Comparison of ENCODE assay signal across 19 cellular contexts in the genomic region with DNA sequence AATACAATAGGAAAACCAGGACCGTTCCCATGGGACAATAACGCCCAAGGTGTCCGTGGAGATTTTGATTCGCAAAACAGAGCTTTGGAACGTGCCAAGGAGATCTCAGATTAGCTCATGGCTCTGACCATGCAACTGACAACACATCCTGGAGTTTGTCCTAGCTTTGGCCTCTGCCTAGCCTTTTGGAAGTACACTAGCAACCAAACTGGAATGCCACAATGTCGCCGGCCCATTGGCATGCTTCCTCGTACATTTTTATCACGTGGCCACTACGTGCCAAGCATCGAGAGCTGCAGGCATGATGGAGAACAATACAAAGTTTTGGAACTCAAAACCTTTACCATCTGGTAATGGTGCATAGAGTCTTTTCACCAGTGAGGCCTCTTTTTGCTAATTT.
"Had no signal": no experiment of that assay in that cellular context is flagged by ENCODE, and none has a peak within 500 bp of the region (broad histone marks: within the 10 kb centered on the region; RNA-seq: fewer than 3 reads in every experiment).

No MANE protein-coding gene starts in this region.

- H3K4me1 Mint-ChIP-seq: activated CD4-positive, alpha-beta T cell treated with anti-CD3 and anti-CD28 coated beads, Interleukin-2, amount 10 ng/mL, durations not matched to agents 24 days and 14 days had no signal

- H3K4me3 ChIP-seq: left lung, tibial artery had no signal

- H3K36me3 ChIP-seq: brain microvascular endothelial cell, left lung, neutrophil, tibial artery had no signal

- H3K27me3 Mint-ChIP-seq: activated CD4-positive, alpha-beta T cell treated with anti-CD3 and anti-CD28 coated beads, Interleukin-2, amount 10 ng/mL, durations not matched to agents 24 days and 14 days; activated CD8-positive, alpha-beta T cell treated with anti-CD3 and anti-CD28 coated beads for 36 hours; natural killer cell treated with Interleukin-12 subunit alpha and Interleukin-12 subunit beta and Interleukin-15 and Interleukin-18, amount 100 ng/mL, for 72 hours had no signal

- H3K4me1 ChIP-seq: left lung, parathyroid adenoma had no signal

- H3K27ac ChIP-seq: brain microvascular endothelial cell, left lung, neutrophil, parathyroid adenoma, tibial artery had no signal

- H3K9me3 Mint-ChIP-seq: activated CD8-positive, alpha-beta T cell treated with anti-CD3 and anti-CD28 coated beads for 36 hours; activated T-cell treated with anti-CD3 and anti-CD28 coated beads, Interleukin-2, amount 50 U/mL, for 4 hours had no signal

- H3K4me3 Mint-ChIP-seq: activated CD4-positive, alpha-beta T cell treated with anti-CD3 and anti-CD28 coated beads, Interleukin-2, amount 10 ng/mL, durations not matched to agents 24 days and 14 days; activated CD8-positive, alpha-beta T cell treated with anti-CD3 and anti-CD28 coated beads for 36 hours; activated naive CD4-positive, alpha-beta T cell treated with anti-CD3 and anti-CD28 coated beads for 36 hours; activated T-cell treated with anti-CD3 and anti-CD28 coated beads, Interleukin-2, amount 50 U/mL, for 4 hours; natural killer cell treated with Interleukin-12 subunit alpha and Interleukin-12 subunit beta and Interleukin-15 and Interleukin-18, amount 100 ng/mL, for 72 hours had no signal

- H3K9me3 ChIP-seq: left lung, neutrophil, tibial artery had no signal

- H2AFZ ChIP-seq: parathyroid adenoma had no signal

- H3K27me3 ChIP-seq: brain microvascular endothelial cell, left lung, neutrophil, tibial artery had no signal

- H3K79me2 ChIP-seq: parathyroid adenoma had no signal

- DNase-seq: activated CD4-positive, alpha-beta T cell treated with anti-CD3 and anti-CD28 coated beads, Interleukin-2, amount 10 ng/mL, durations not matched to agents 24 days and 14 days; activated CD4-positive, CD25-positive, alpha-beta regulatory T cell; activated CD8-positive, alpha-beta T cell treated with anti-CD3 and anti-CD28 coated beads for 36 hours; activated naive CD4-positive, alpha-beta T cell treated with anti-CD3 and anti-CD28 coated beads for 36 hours; activated T-cell treated with anti-CD3 and anti-CD28 coated beads, Interleukin-2, amount 50 U/mL, for 4 hours; brain microvascular endothelial cell; cerebellar nuclear complex; effector CD8-positive, alpha-beta T cell; foreskin fibroblast; glutamatergic neuron; kidney; left lung; mesendoderm; stimulated activated naive CD4-positive, alpha-beta T cell treated with Interleukin-2 at 50 U/mL for 16 hours; T1000 had no signal

- H3K36me3 Mint-ChIP-seq: natural killer cell treated with Interleukin-12 subunit alpha and Interleukin-12 subunit beta and Interleukin-15 and Interleukin-18, amount 100 ng/mL, for 72 hours had no signal

- ATAC-seq: activated CD8-positive, alpha-beta T cell treated with anti-CD3 and anti-CD28 coated beads for 36 hours; activated T-cell treated with anti-CD3 and anti-CD28 coated beads, Interleukin-2, amount 50 U/mL, for 4 hours; left lung; natural killer cell treated with Interleukin-12 subunit alpha and Interleukin-12 subunit beta and Interleukin-15 and Interleukin-18, amount 100 ng/mL, for 72 hours had no signal

- H3K27ac Mint-ChIP-seq: activated CD4-positive, alpha-beta T cell treated with anti-CD3 and anti-CD28 coated beads, Interleukin-2, amount 10 ng/mL, durations not matched to agents 24 days and 14 days; activated CD8-positive, alpha-beta T cell treated with anti-CD3 and anti-CD28 coated beads for 36 hours; activated naive CD4-positive, alpha-beta T cell treated with anti-CD3 and anti-CD28 coated beads for 36 hours; natural killer cell treated with Interleukin-12 subunit alpha and Interleukin-12 subunit beta and Interleukin-15 and Interleukin-18, amount 100 ng/mL, for 72 hours had no signal
